In genomic region chr5:17402291-17403121, GRCh38 we compare ENCODE assay signal across 19 cellular contexts.
DNase-seq lines count a peak whose midpoint lies in the region; ATAC-seq and TF ChIP-seq lines count a peak whose summit lies in the region.
"Had no signal": no experiment of that assay in that cellular context is flagged by ENCODE, and none has a peak within 500 bp of the region (broad histone marks: within the 10 kb centered on the region; RNA-seq: fewer than 3 reads in every experiment).

No MANE protein-coding gene starts in this region.

- DNase-seq in DMS 273 (lab: John Stamatoyannopoulos, UW; ENCODE audit: unreplicated experiment) (peak; percentile 32), DMS 273 treated with DMSO at 0.1 percent for 48 hours (lab: John Stamatoyannopoulos, UW) (no peak), Panc1 (ENCODE audit: low read depth, low spot score) (no peak), progenitor cell of endocrine pancreas (ENCODE audit: low spot score, unreplicated experiment) (no peak), COR-L47 (lab: John Stamatoyannopoulos, UW) (no peak)
- DNase-seq in T-helper 2 cell treated with Interferon-gamma antibody and Interleukin-4, amounts not matched to agents 5 μg/mL and 100 μg/mL, for 36 hours (ENCODE audit: low spot score), result no peak
- DNase-seq: 8988T; activated CD4-positive, alpha-beta T cell treated with anti-CD3 and anti-CD28 coated beads, Interleukin-2, amount 50 U/mL, for 1 hour; activated naive CD4-positive, alpha-beta T cell; cerebellar nuclear complex; hypothalamus; MG63; NCI-H2081 treated with DMSO at 0.1 percent for 48 hours; Peyer's patch; small intestine had no signal

- CTCF ChIA-PET in Panc1 (lab: Charles Lee), result no interaction called here

- H3K4me1 ChIP-seq in Panc1 (ENCODE audit: control insufficient read depth, insufficient read depth, low read length) (peaks cover 4% of the 10 kb centered on the region; the same call in 1 of the 2 replicates), iPS-15b (ENCODE audit: control insufficient read depth, insufficient read depth, low read length) (peaks cover 53% of the 10 kb centered on the region)
- H3K4me1 ChIP-seq: Peyer's patch had no signal

- H3K36me3 Mint-ChIP-seq in progenitor cell of endocrine pancreas (ENCODE audit: insufficient read depth), result no peaks in the 10 kb centered on the region
- no peaks in the 10 kb centered on the region for H3K36me3 Mint-ChIP-seq in T-helper 2 cell treated with Interferon-gamma antibody and Interleukin-4, amounts not matched to agents 5 μg/mL and 100 μg/mL, for 36 hours (ENCODE audit: low read depth)

- H3K27me3 ChIP-seq in Panc1 (ENCODE audit: control insufficient read depth, insufficient read depth, low read length) (no peaks in the 10 kb centered on the region), iPS-15b (ENCODE audit: control insufficient read depth, insufficient read depth, low read length) (peaks cover 4% of the 10 kb centered on the region)
- H3K27me3 ChIP-seq: MG63, Peyer's patch had no signal

- no peak overlapping the region for H3K4me3 ChIP-seq in Panc1 (ENCODE audit: low read depth in 2 of 2, low read length in 2 of 2)
- peak overlapping the region; percentile 41 for H3K4me3 ChIP-seq in iPS-15b (ENCODE audit: low read depth, low read length)
- H3K4me3 ChIP-seq: MG63, Peyer's patch had no signal

- peak overlapping the region; percentile 14; the same call in 1 of the 2 replicates for H3K27ac ChIP-seq in Panc1 (ENCODE audit: low read length)
- H3K27ac ChIP-seq: Peyer's patch, thoracic aorta had no signal

- BruUV-seq in Panc1 (replicated peaks; lab: Mats Ljungman, UMichigan), result no TSS peak

- peak overlapping the region; percentile 26 for H3K9ac ChIP-seq in iPS-15b (ENCODE audit: low read depth, low read length)

- intact Hi-C loops in Panc1 (cut with micrococcal nuclease; ENCODE audit: unreplicated experiment), result no loop called here

- H3K36me3 ChIP-seq in Panc1 (ENCODE audit: control insufficient read depth, insufficient read depth, low read length), result no peaks in the 10 kb centered on the region
- no peaks in the 10 kb centered on the region for H3K36me3 ChIP-seq in iPS-15b (ENCODE audit: control insufficient read depth, insufficient read depth, low read length)
- H3K36me3 ChIP-seq: MG63, Peyer's patch, thoracic aorta had no signal

- POLR2A ChIA-PET in Panc1 (lab: Charles Lee), result no interaction called here

- no peak for TF ChIP-seq CTCF in Panc1 (IDR thresholded peaks at IDR 0.05)
- no peak for TF ChIP-seq CTCF in progenitor cell of endocrine pancreas (IDR thresholded peaks at IDR 0.05; ENCODE audit: unreplicated experiment)

- peak overlapping the region; percentile 50 for H3K27ac Mint-ChIP-seq in progenitor cell of endocrine pancreas
- no peak overlapping the region for H3K27ac Mint-ChIP-seq in T-helper 2 cell treated with Interferon-gamma antibody and Interleukin-4, amounts not matched to agents 5 μg/mL and 100 μg/mL, for 36 hours

- ATAC-seq in Panc1, result no peak
- no peak for ATAC-seq in GM18517 (IDR thresholded peaks at IDR 0.05; ENCODE audit: unreplicated experiment)
- ATAC-seq: SK-N-SH treated with all-trans-retinoic acid at 6 μM for 48 hours had no signal

- H3K9me3 Mint-ChIP-seq in progenitor cell of endocrine pancreas (ENCODE audit: low read depth), result no peaks in the 10 kb centered on the region
- H3K9me3 Mint-ChIP-seq in T-helper 2 cell treated with Interferon-gamma antibody and Interleukin-4, amounts not matched to agents 5 μg/mL and 100 μg/mL, for 36 hours, result peaks cover 3% of the 10 kb centered on the region

- peaks cover 21% of the 10 kb centered on the region for H3K27me3 Mint-ChIP-seq in progenitor cell of endocrine pancreas
- no peaks in the 10 kb centered on the region for H3K27me3 Mint-ChIP-seq in T-helper 2 cell treated with Interferon-gamma antibody and Interleukin-4, amounts not matched to agents 5 μg/mL and 100 μg/mL, for 36 hours (ENCODE audit: low read depth)

- in situ Hi-C loops in Panc1 (cut with HindIII; ENCODE audit: low pct_unique_long_range_greater_than_20kb, low sequenced_read_pairs), result no loop called here

- H3K9me3 ChIP-seq in Panc1 (ENCODE audit: control insufficient read depth, insufficient read depth, low read depth, low read length) (no peaks in the 10 kb centered on the region), iPS-15b (ENCODE audit: control insufficient read depth, insufficient read depth, low read length) (no peaks in the 10 kb centered on the region)
- H3K9me3 ChIP-seq: MG63, Peyer's patch, thoracic aorta had no signal

- peaks cover 27% of the 10 kb centered on the region for H3K4me1 Mint-ChIP-seq in progenitor cell of endocrine pancreas (ENCODE audit: low read depth)
- no peaks in the 10 kb centered on the region for H3K4me1 Mint-ChIP-seq in T-helper 2 cell treated with Interferon-gamma antibody and Interleukin-4, amounts not matched to agents 5 μg/mL and 100 μg/mL, for 36 hours (ENCODE audit: low read depth)

- H3K4me3 Mint-ChIP-seq in progenitor cell of endocrine pancreas (ENCODE audit: low read depth), result peak overlapping the region; percentile 15
- no peak overlapping the region for H3K4me3 Mint-ChIP-seq in T-helper 2 cell treated with Interferon-gamma antibody and Interleukin-4, amounts not matched to agents 5 μg/mL and 100 μg/mL, for 36 hours
